Comparison of ENCODE assay signal across 1 cellular context in genomic region chr3:184526158-184526483, GRCh38.
TF ChIP-seq lines count a peak whose summit lies in the region.

No MANE protein-coding gene starts in this region.

TF ChIP-seq in SK-N-SH, 30 proteins besides CTCF, POLR2A, EP300 and RAD21 (continued from another document):
- TF ChIP-seq USF1 (IDR thresholded peaks at IDR 0.05; ENCODE audit: borderline replicate concordance, low read depth) = no peak
- TF ChIP-seq YY1 (IDR thresholded peaks at IDR 0.05; ENCODE audit: low read depth) = no peak
TF ChIP-seq in SK-N-SH: peak in this region for 0.
